In the genomic region with DNA sequence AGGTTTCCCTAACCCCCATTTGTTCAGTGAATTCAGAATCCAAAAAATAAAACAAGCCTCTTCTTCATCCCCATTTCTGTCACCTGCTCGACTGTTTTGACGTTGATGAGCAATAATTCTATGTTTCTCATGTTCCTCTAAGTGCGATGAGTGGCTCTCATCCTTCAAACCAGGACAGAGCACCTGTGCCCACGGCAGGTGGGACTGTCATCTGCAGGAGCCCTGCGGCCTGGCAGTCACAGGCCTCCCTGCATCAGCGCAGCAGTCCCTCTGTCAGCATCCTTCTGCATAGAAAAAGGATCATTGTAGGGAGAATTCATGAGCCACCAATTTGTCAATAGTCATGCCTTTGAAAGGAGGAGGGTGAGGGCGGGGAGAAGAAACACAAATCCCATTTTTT, we compare ENCODE assay signal across 19 cellular contexts.
A peak's percentile ranks its signal among the peaks of the same experiment; 100 is the strongest.
DNase-seq lines count a peak whose midpoint lies in the region; ATAC-seq and TF ChIP-seq lines count a peak whose summit lies in the region.
"Had no signal": no experiment of that assay in that cellular context is flagged by ENCODE, and none has a peak within 500 bp of the region (broad histone marks: within the 10 kb centered on the region; RNA-seq: fewer than 3 reads in every experiment).

No MANE protein-coding gene starts in this region.

- no peaks in the 10 kb centered on the region for H3K36me3 ChIP-seq in Karpas-422 (ENCODE audit: insufficient read depth, low read length)
- no peaks in the 10 kb centered on the region for H3K36me3 ChIP-seq in osteoblast (ENCODE audit: insufficient read depth, low read length)
- H3K36me3 ChIP-seq: HAP-1, MG63 had no signal

- no peak for ATAC-seq in Right ventricle myocardium superior (ENCODE audit: poor library complexity)

- no peaks in the 10 kb centered on the region for H3K9me2 ChIP-seq in Karpas-422 (replicated peaks; ENCODE audit: insufficient read depth, low read length)

- H4K20me1 ChIP-seq in Karpas-422 (ENCODE audit: insufficient read depth, low read depth, low read length), result no peaks in the 10 kb centered on the region
- no peaks in the 10 kb centered on the region for H4K20me1 ChIP-seq in osteoblast (ENCODE audit: insufficient read depth, low read length)

- in situ Hi-C loops in G401 (cut with HindIII; ENCODE audit: low sequenced_read_pairs), result no loop called here

- H3K4me2 ChIP-seq in Karpas-422 (ENCODE audit: low read depth, low read length, poor library complexity, severe bottlenecking) (no peak overlapping the region), osteoblast (ENCODE audit: insufficient read depth, low read length) (no peak overlapping the region)

- no peak overlapping the region for H3K9ac ChIP-seq in Karpas-422 (ENCODE audit: low read length)

- intact Hi-C loops in Right ventricle myocardium superior (cut with DNase I), result no loop called here

- H3K4me1 ChIP-seq in Karpas-422 (ENCODE audit: low read length) (no peaks in the 10 kb centered on the region), osteoblast (ENCODE audit: insufficient read depth, low read length) (no peaks in the 10 kb centered on the region)
- H3K4me1 ChIP-seq: HAP-1 had no signal

- TF ChIP-seq CTCF in osteoblast (IDR thresholded peaks at IDR 0.05; ENCODE audit: extremely low read depth, low read depth, low read length), result no peak

- H3K27ac ChIP-seq in Karpas-422 (ENCODE audit: low read length), result no peak overlapping the region
- no peak overlapping the region for H3K27ac ChIP-seq in osteoblast (ENCODE audit: low read depth, low read length)

- H2AFZ ChIP-seq in Karpas-422 (ENCODE audit: low read length) (no peak overlapping the region), osteoblast (ENCODE audit: low read length) (no peak overlapping the region)

- H3K4me3 ChIP-seq in Karpas-422 (ENCODE audit: low read length) (no peak overlapping the region), osteoblast (ENCODE audit: insufficient read depth, low read length) (no peak overlapping the region)
- H3K4me3 ChIP-seq: HAP-1, MG63 had no signal

- peak; percentile 61 for DNase-seq in G401 (ENCODE audit: low spot score)
- peak; percentile 33 for DNase-seq in NCI-H2029 (lab: John Stamatoyannopoulos, UW)
- peak; percentile 81 for DNase-seq in NCI-H510A treated with DMSO at 0.1 percent for 48 hours (lab: John Stamatoyannopoulos, UW)
- peak; percentile 33 for DNase-seq in cerebellum (ENCODE audit: low spot score)
- no peak for DNase-seq in Karpas-422
- DNase-seq in occipital lobe (lab: John Stamatoyannopoulos, UW), result no peak
- DNase-seq in Right ventricle myocardium superior, result no peak
- no peak for DNase-seq in osteoblast (ENCODE audit: insufficient read length, low spot score, missing footprints)
- DNase-seq: ACHN, GF-D8, Kasumi-1, MG63, NCI-H1092 treated with DMSO at 0.1 percent for 48 hours, NCI-H1694 treated with DMSO at 0.1 percent for 48 hours, NCI-H526 treated with DMSO at 0.1 percent for 48 hours, SIG-M5, T-helper 1 cell, T1000 had no signal

- no peaks in the 10 kb centered on the region for H3K27me3 ChIP-seq in Karpas-422 (ENCODE audit: low read length)
- no peaks in the 10 kb centered on the region for H3K27me3 ChIP-seq in osteoblast (ENCODE audit: insufficient read depth, low read length)
- H3K27me3 ChIP-seq: MG63 had no signal

- H3K9me3 ChIP-seq in Karpas-422 (ENCODE audit: low read length), result no peaks in the 10 kb centered on the region
- H3K9me3 ChIP-seq in osteoblast (ENCODE audit: low read depth, low read length), result no peaks in the 10 kb centered on the region
- H3K9me3 ChIP-seq: HAP-1, MG63 had no signal

- H3K79me2 ChIP-seq in Karpas-422 (ENCODE audit: low read length) (no peaks in the 10 kb centered on the region), osteoblast (ENCODE audit: insufficient read depth, low read length) (no peaks in the 10 kb centered on the region)

Comparison
In these comparisons a context has a peak if more than half of its experiments do, and no peak if none do; other contexts are left out.
1. DNase-seq: peak in G401 (single experiment), NCI-H2029 (single experiment), NCI-H510A treated with DMSO at 0.1 percent for 48 hours (single experiment) and cerebellum (single experiment); none in Karpas-422 (single experiment), occipital lobe (single experiment), Right ventricle myocardium superior (single experiment) and osteoblast (single experiment).